14 cellular contexts compared by ENCODE assay signal in the genomic region with DNA sequence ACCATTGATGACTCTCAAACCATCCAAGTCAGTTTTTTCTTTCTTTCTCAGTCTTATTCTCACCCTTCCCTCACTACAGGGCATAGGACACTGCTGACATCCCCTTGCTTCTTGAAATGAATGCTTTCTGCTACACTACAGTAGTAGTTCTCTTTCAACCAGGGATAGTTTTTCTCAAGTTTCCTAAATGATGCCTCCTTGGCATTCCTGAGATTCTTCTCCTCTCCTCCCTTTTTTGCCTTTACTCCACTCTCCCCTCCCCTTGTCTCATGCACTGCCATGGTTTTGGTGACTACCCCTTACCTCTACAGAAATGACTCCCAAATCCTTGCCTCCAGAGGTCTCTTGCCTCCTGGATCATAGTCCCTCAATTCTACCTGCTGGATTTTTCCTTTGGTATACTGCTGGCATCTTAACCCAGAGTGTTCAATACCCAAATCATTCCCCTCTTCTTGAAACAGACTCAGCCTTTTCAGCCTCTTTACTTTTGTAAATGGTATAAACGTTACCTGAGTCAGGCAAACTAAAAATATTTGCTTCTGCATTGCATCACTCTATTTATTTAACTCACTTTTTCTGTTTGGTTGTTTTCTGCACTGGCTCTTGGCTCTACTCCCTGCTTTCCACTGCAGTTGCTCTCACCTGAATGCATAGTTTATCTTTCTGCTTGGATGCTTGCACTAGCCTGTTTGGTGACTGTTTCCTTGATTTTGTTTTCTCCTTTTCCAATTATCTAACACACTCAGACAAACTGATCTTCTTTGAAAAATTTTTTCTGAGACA.
DNase-seq lines count a peak whose midpoint lies in the region; ATAC-seq and TF ChIP-seq lines count a peak whose summit lies in the region.
"Had no signal": no experiment of that assay in that cellular context is flagged by ENCODE, and none has a peak within 500 bp of the region (broad histone marks: within the 10 kb centered on the region; RNA-seq: fewer than 3 reads in every experiment).

No MANE protein-coding gene starts in this region.

- H4K20me1 ChIP-seq in PC-9 (ENCODE audit: insufficient read depth): no peaks in the 10 kb centered on the region
- no peaks in the 10 kb centered on the region for H4K20me1 ChIP-seq in neural progenitor cell (ENCODE audit: low read depth)
- H4K20me1 ChIP-seq: BLaER1 treated with 17β-estradiol and CSF1 and Interleukin-3, amounts not matched to agents 10 nM and 100 nM had no signal

- H3K9me3 Mint-ChIP-seq in neural progenitor cell: peaks cover 3% of the 10 kb centered on the region

- H3K27ac ChIP-seq in C4-2B: peak overlapping the region; percentile 41
- peak overlapping the region; percentile 60 for H3K27ac ChIP-seq in PC-9
- H3K27ac ChIP-seq in neural progenitor cell: no peak overlapping the region
- H3K27ac ChIP-seq: BLaER1 treated with 17β-estradiol and CSF1 and Interleukin-3, amounts not matched to agents 10 nM and 100 nM; HL-60; SJSA1 had no signal

- H3F3A ChIP-seq in PC-9 (ENCODE audit: insufficient read depth, low read depth): peaks cover 15% of the 10 kb centered on the region; the same call in 1 of the 2 replicates
- no peaks in the 10 kb centered on the region for H3F3A ChIP-seq in neural progenitor cell (ENCODE audit: low read depth)

- peaks cover 28% of the 10 kb centered on the region for H3K4me1 ChIP-seq in PC-9 (replicated peaks; ENCODE audit: insufficient read depth)
- peaks cover 12% of the 10 kb centered on the region for H3K4me1 ChIP-seq in neural progenitor cell
- H3K4me1 ChIP-seq: BLaER1 treated with 17β-estradiol and CSF1 and Interleukin-3, amounts not matched to agents 10 nM and 100 nM; SJSA1 had no signal

- H3K27me3 ChIP-seq in PC-9 (ENCODE audit: insufficient read depth, low read depth): no peaks in the 10 kb centered on the region
- no peaks in the 10 kb centered on the region for H3K27me3 ChIP-seq in neural progenitor cell
- H3K27me3 ChIP-seq: BLaER1 treated with 17β-estradiol and CSF1 and Interleukin-3, amounts not matched to agents 10 nM and 100 nM; SJSA1 had no signal

- TF ChIP-seq CTCF in C4-2B (conservative IDR thresholded peaks at IDR 0.05) (no peak), PC-9 (conservative IDR thresholded peaks at IDR 0.05) (no peak), neural progenitor cell (IDR thresholded peaks at IDR 0.05) (no peak)

- no peaks in the 10 kb centered on the region for H3K9me2 ChIP-seq in PC-9 (ENCODE audit: insufficient read depth)

- H3K4me3 ChIP-seq in PC-9 (no peak overlapping the region), neural progenitor cell (no peak overlapping the region)
- H3K4me3 ChIP-seq: BLaER1 treated with 17β-estradiol and CSF1 and Interleukin-3, amounts not matched to agents 10 nM and 100 nM; SJSA1 had no signal

- peak; percentile 21 to 77 for DNase-seq in PC-9
- DNase-seq in kidney glomerular epithelial cell (lab: John Stamatoyannopoulos, UW): peak; percentile 5
- DNase-seq in neural progenitor cell (ENCODE audit: low spot score): no peak
- no peak for DNase-seq in NCI-H2227 treated with DMSO at 0.1 percent for 48 hours (lab: John Stamatoyannopoulos, UW)
- DNase-seq in activated CD8-positive, alpha-beta memory T cell treated with anti-CD3 and anti-CD28 coated beads, Interleukin-2, amount 50 U/mL, for 48 hours: no peak
- no peak for DNase-seq in Ammon's horn (ENCODE audit: low spot score)
- DNase-seq: HCEC 1CT, NCI-H187, NCI-H69 had no signal

- H3K79me2 ChIP-seq in PC-9 (ENCODE audit: low read depth) (no peaks in the 10 kb centered on the region), neural progenitor cell (ENCODE audit: low read depth) (no peaks in the 10 kb centered on the region)

- H3K27me3 Mint-ChIP-seq in neural progenitor cell (ENCODE audit: insufficient read depth, low read depth): peaks cover 2% of the 10 kb centered on the region

- intact Hi-C loops in PC-9 (cut with micrococcal nuclease; ENCODE audit: unreplicated experiment): loop anchor here (5.0 kb wide), 1 partner anchor 60 kb away; no protein-coding TSS in a partner anchor

- H3K9ac ChIP-seq in neural progenitor cell: no peak overlapping the region
- H3K9ac ChIP-seq: BLaER1 treated with 17β-estradiol and CSF1 and Interleukin-3, amounts not matched to agents 10 nM and 100 nM had no signal

- H3K4me2 ChIP-seq in PC-9 (peak overlapping the region; percentile 41), neural progenitor cell (no peak overlapping the region)
- H3K4me2 ChIP-seq: BLaER1 treated with 17β-estradiol and CSF1 and Interleukin-3, amounts not matched to agents 10 nM and 100 nM had no signal

- ATAC-seq in HG02623 (IDR thresholded peaks at IDR 0.05; ENCODE audit: unreplicated experiment): no peak

- no peaks in the 10 kb centered on the region for H3K36me3 Mint-ChIP-seq in neural progenitor cell

- POLR2A ChIA-PET in PC-9 (lab: Charles Lee; ENCODE audit: unreplicated experiment): no interaction called here

- peaks cover 26% of the 10 kb centered on the region for H3K4me1 Mint-ChIP-seq in neural progenitor cell

- no peak overlapping the region for H3K4me3 Mint-ChIP-seq in neural progenitor cell

- BruUV-seq in PC-9 (replicated peaks; lab: Mats Ljungman, UMichigan): no TSS peak

- no peaks in the 10 kb centered on the region for H3K36me3 ChIP-seq in PC-9 (ENCODE audit: low read depth)
- H3K36me3 ChIP-seq in neural progenitor cell: no peaks in the 10 kb centered on the region
- H3K36me3 ChIP-seq: BLaER1 treated with 17β-estradiol and CSF1 and Interleukin-3, amounts not matched to agents 10 nM and 100 nM; SJSA1 had no signal

- no peak overlapping the region for H3K27ac Mint-ChIP-seq in neural progenitor cell

- no peaks in the 10 kb centered on the region for H3K9me3 ChIP-seq in PC-9 (ENCODE audit: insufficient read depth, low read depth)
- H3K9me3 ChIP-seq in neural progenitor cell (ENCODE audit: low read depth): no peaks in the 10 kb centered on the region
- H3K9me3 ChIP-seq: SJSA1 had no signal

- CTCF ChIA-PET in PC-9 (lab: Charles Lee): no interaction called here

- H2AFZ ChIP-seq in PC-9 (no peak overlapping the region), neural progenitor cell (replicated peaks) (peak overlapping the region; percentile 42)

Comparison
In these comparisons a context has a peak if more than half of its experiments do, and no peak if none do; other contexts are left out.
1. DNase-seq: peak in PC-9 (2 of 2) and kidney glomerular epithelial cell (single experiment); none in neural progenitor cell (single experiment), NCI-H2227 treated with DMSO at 0.1 percent for 48 hours (single experiment), activated CD8-positive, alpha-beta memory T cell treated with anti-CD3 and anti-CD28 coated beads, Interleukin-2, amount 50 U/mL, for 48 hours (single experiment) and Ammon's horn (single experiment).